29 cellular contexts compared by ENCODE assay signal in genomic region chr6:45727228-45727627, GRCh38.
"Had no signal": no experiment of that assay in that cellular context is flagged by ENCODE, and none has a peak within 500 bp of the region (broad histone marks: within the 10 kb centered on the region; RNA-seq: fewer than 3 reads in every experiment).

No MANE protein-coding gene starts in this region.

- H3K27me3 ChIP-seq: hepatocyte, thyroid gland, upper lobe of right lung had no signal

- H3K27ac Mint-ChIP-seq: activated naive CD8-positive, alpha-beta T cell treated with anti-CD3 and anti-CD28 coated beads for 36 hours; activated T-helper 2 cell treated with anti-CD3 and anti-CD28 coated beads, Interferon-gamma antibody, Interleukin-2, Interleukin-4, amounts not matched to agents 10 μg/mL and 5 μg/mL and 100 μg/mL, durations not matched to agents 14 hours and 24 hours and 36 hours; endodermal cell; immature natural killer cell; memory B cell; naive thymus-derived CD4-positive, alpha-beta T cell; stimulated activated naive CD8-positive, alpha-beta T cell treated with anti-CD3 and anti-CD28 coated beads, Interleukin-15, Interleukin-2, amounts not matched to agents 100 ng/mL and 50 ng/mL, for 24 hours; T-helper 1 cell treated with Interleukin-12 subunit alpha and Interleukin-12 subunit beta and Interleukin-4 antibody, amounts not matched to agents 30 μg/mL and 1 μg/mL, for 36 hours had no signal

- H3K27ac ChIP-seq: hepatocyte, thyroid gland, upper lobe of right lung had no signal

- ATAC-seq: activated T-cell treated with anti-CD3 and anti-CD28 coated beads, Interleukin-2, amount 50 U/mL, for 4 hours; naive thymus-derived CD4-positive, alpha-beta T cell; upper lobe of right lung had no signal

- H3K27me3 Mint-ChIP-seq: activated naive CD8-positive, alpha-beta T cell treated with anti-CD3 and anti-CD28 coated beads for 36 hours; memory B cell; stimulated activated naive CD8-positive, alpha-beta T cell treated with anti-CD3 and anti-CD28 coated beads, Interleukin-15, Interleukin-2, amounts not matched to agents 100 ng/mL and 50 ng/mL, for 24 hours had no signal

- H3K9me3 ChIP-seq: thyroid gland, upper lobe of right lung had no signal

- DNase-seq: activated CD4-positive, alpha-beta T cell treated with anti-CD3 and anti-CD28 coated beads for 4 hours; activated CD4-positive, alpha-beta T cell treated with anti-CD3 and anti-CD28 coated beads, Interleukin-2, amount 50 U/mL, for 48 hours; activated CD4-positive, CD25-positive, alpha-beta regulatory T cell; activated CD8-positive, alpha-beta memory T cell treated with anti-CD3 and anti-CD28 coated beads, Interleukin-2, amount 50 U/mL, for 48 hours; activated naive CD4-positive, alpha-beta T cell; activated naive CD8-positive, alpha-beta T cell treated with anti-CD3 and anti-CD28 coated beads for 36 hours; activated T-cell treated with anti-CD3 and anti-CD28 coated beads, Interleukin-2, amount 50 U/mL, for 4 hours; amniotic stem cell; cerebellar nuclear complex; cortex of kidney; endodermal cell; esophagus squamous epithelium; foreskin fibroblast; immature natural killer cell; kidney glomerular epithelial cell; naive thymus-derived CD4-positive, alpha-beta T cell; occipital lobe; posterior cingulate gyrus; stimulated activated CD4-positive, alpha-beta T cell treated with anti-CD3 and anti-CD28 coated beads, Interleukin-12 subunit alpha, Interleukin-12 subunit beta, amount 100 ng/mL, for 4 hours; substantia nigra; T1000; thyroid gland; upper lobe of right lung had no signal

- H3K36me3 ChIP-seq: esophagus squamous epithelium, thyroid gland, upper lobe of right lung had no signal

- H3K36me3 Mint-ChIP-seq: activated naive CD8-positive, alpha-beta T cell treated with anti-CD3 and anti-CD28 coated beads for 36 hours; immature natural killer cell; memory B cell had no signal

- H3K4me1 ChIP-seq: thyroid gland, upper lobe of right lung had no signal

- H3K9me3 Mint-ChIP-seq: activated T-cell treated with anti-CD3 and anti-CD28 coated beads, Interleukin-2, amount 50 U/mL, for 4 hours; endodermal cell; neural crest cell had no signal

- H3K4me1 Mint-ChIP-seq: activated naive CD8-positive, alpha-beta T cell treated with anti-CD3 and anti-CD28 coated beads for 36 hours; endodermal cell; immature natural killer cell; memory B cell; naive thymus-derived CD4-positive, alpha-beta T cell; neural crest cell had no signal

- H3K4me3 Mint-ChIP-seq: activated naive CD8-positive, alpha-beta T cell treated with anti-CD3 and anti-CD28 coated beads for 36 hours; activated T-cell treated with anti-CD3 and anti-CD28 coated beads, Interleukin-2, amount 50 U/mL, for 4 hours; endodermal cell; immature natural killer cell; memory B cell; naive thymus-derived CD4-positive, alpha-beta T cell; neural crest cell; stimulated activated naive CD8-positive, alpha-beta T cell treated with anti-CD3 and anti-CD28 coated beads, Interleukin-15, Interleukin-2, amounts not matched to agents 100 ng/mL and 50 ng/mL, for 24 hours; T-helper 1 cell treated with Interleukin-12 subunit alpha and Interleukin-12 subunit beta and Interleukin-4 antibody, amounts not matched to agents 30 μg/mL and 1 μg/mL, for 36 hours had no signal

- H3K4me3 ChIP-seq: esophagus squamous epithelium, hepatocyte, thyroid gland, upper lobe of right lung had no signal
